In the genomic region with DNA sequence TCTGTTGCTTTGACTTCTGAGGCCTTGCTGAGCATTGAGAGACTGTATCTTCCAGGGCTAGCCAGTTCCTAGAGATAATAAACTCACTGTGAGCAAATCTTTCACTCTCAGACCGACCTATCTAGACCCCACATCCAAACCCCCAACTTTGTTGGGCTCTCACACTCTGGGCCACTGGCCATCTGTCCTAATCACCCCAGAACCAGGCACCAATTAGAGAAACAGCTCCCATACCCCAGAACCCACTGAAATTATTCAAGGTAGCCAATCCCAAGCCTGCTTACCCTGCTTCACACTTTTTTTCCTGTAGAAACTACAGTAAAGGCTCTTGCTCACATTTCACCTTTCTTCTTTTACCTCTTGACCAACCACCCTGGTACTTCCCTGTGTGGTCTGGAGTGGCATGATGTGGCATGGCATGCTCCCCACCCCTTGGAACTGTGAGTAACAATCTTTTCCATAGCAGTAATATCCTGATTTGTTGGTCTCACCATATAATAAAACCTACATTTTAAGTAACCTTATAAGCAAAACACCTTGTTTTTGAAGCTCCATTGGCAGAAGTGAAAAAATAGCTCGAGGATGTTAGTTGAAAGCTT, we compare ENCODE assay signal across 1 cellular context.
TF ChIP-seq lines count a peak whose summit lies in the region.

No MANE protein-coding gene starts in this region.

TF ChIP-seq in GM23338, 12 proteins besides CTCF, POLR2A, EP300 and RAD21:
- TF ChIP-seq NANOG (IDR thresholded peaks at IDR 0.05; ENCODE audit: borderline replicate concordance) = no peak
- TF ChIP-seq ZNF114 (CRISPR knock-in tag; IDR thresholded peaks at IDR 0.05) = no peak
- TF ChIP-seq JUNB (IDR thresholded peaks at IDR 0.05; ENCODE audit: unreplicated experiment) = no peak
- TF ChIP-seq, protein P1, sequence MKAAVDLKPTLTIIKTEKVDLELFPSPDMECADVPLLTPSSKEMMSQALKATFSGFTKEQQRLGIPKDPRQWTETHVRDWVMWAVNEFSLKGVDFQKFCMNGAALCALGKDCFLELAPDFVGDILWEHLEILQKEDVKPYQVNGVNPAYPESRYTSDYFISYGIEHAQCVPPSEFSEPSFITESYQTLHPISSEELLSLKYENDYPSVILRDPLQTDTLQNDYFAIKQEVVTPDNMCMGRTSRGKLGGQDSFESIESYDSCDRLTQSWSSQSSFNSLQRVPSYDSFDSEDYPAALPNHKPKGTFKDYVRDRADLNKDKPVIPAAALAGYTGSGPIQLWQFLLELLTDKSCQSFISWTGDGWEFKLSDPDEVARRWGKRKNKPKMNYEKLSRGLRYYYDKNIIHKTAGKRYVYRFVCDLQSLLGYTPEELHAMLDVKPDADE (IDR thresholded peaks at IDR 0.05) = no peak
- no peak for TF ChIP-seq STAT1 (IDR thresholded peaks at IDR 0.05; ENCODE audit: unreplicated experiment)
